12 cellular contexts compared by ENCODE assay signal in the genomic region with DNA sequence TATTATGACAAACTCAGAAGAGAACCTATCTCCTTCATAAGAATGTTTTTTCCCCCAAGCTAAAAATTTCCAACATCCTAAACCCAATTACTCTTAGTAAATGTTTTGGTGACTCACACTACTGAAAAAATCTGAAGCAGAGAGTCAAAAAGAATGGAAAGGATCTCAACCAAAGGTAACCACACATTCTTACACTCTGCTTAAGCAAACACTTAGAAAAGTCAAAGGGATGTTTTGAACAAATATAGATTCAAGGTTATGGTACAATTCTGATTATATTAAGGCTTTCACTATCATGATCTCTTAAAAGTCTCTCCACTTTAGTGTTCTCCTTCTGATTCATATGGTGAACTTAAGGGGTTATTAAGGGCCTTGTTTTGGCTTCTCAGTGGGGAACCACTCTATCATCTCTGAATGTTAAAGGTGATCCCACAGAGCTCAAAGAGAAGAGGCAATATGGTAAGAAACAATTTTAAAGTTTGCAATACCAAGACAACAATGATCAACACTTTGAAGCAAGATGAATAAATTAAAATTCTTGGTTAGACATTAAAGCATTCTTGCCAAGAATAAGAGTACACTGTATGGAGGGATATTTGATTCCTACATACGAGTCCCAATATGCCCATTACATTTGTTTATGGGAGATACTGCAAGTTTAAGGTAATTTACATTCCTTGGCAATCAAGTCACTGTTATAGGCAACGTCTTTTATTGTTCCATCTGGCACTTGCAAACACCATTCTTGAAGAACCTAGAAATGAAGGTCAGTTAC.
DNase-seq lines count a peak whose midpoint lies in the region; ATAC-seq, FAIRE-seq and TF ChIP-seq lines count a peak whose summit lies in the region.
"Had no signal": no experiment of that assay in that cellular context is flagged by ENCODE, and none has a peak within 500 bp of the region (broad histone marks: within the 10 kb centered on the region; RNA-seq: fewer than 3 reads in every experiment).

No MANE protein-coding gene starts in this region.

- CTCF ChIA-PET in BJ (lab: Yijun Ruan, JAX) = interaction anchor here (0.9 kb wide), 1 partner anchor 17 kb away, joined by 4 read pairs; no protein-coding TSS in a partner anchor

- peak; percentile 45 for DNase-seq in BJ (ENCODE audit: low read depth)
- DNase-seq in HS-27A (ENCODE audit: low read depth) = peak; percentile 20
- DNase-seq in astrocyte (ENCODE audit: low read depth) = peak; percentile 85
- no peak for DNase-seq in lung (ENCODE audit: low spot score)
- DNase-seq in RPMI8226 = no peak
- DNase-seq in NCI-H146 treated with DMSO at 0.1 percent for 48 hours (lab: John Stamatoyannopoulos, UW; ENCODE audit: unreplicated experiment) = no peak
- DNase-seq: NCI-H1694 treated with DMSO at 0.1 percent for 48 hours; Right ventricle myocardium superior; stimulated activated naive B cell treated with anti-CD40 and anti-IgM and Interleukin-4, amounts not matched to agents 10 μg/mL and 1 μg/mL and 100 μg/mL, for 72 hours had no signal

- peak; percentile 94 for FAIRE-seq in astrocyte (lab: Jason Lieb, UNC)

- no peak for TF ChIP-seq CTCF in BJ (IDR thresholded peaks at IDR 0.05; ENCODE audit: insufficient read depth, low read depth, low read length)
- TF ChIP-seq CTCF in astrocyte (IDR thresholded peaks at IDR 0.05; ENCODE audit: insufficient read depth, low read depth, low read length) = no peak
- no peak for TF ChIP-seq CTCF in lung (IDR thresholded peaks at IDR 0.05; ENCODE audit: control extremely low read depth, extremely low read depth)

- H3K4me3 ChIP-seq in BJ (ENCODE audit: low read depth, low read length) (no peak overlapping the region), astrocyte (ENCODE audit: insufficient read depth, low read depth, low read length) (peak overlapping the region; percentile 9), lung (no peak overlapping the region)

- peaks cover 19% of the 10 kb centered on the region for H3K4me1 Mint-ChIP-seq in astrocyte (ENCODE audit: low read depth, unreplicated experiment)
- H3K4me1 Mint-ChIP-seq: stimulated activated naive B cell treated with anti-CD40 and anti-IgM and Interleukin-4, amounts not matched to agents 10 μg/mL and 1 μg/mL and 100 μg/mL, for 72 hours had no signal

- H3K27ac ChIP-seq in astrocyte (ENCODE audit: low read depth, low read length) (peak overlapping the region; percentile 67), lung (ENCODE audit: low read depth in 1 of 2, low read length in 1 of 2) (no peak overlapping the region)

- no peak overlapping the region for H2AFZ ChIP-seq in astrocyte (ENCODE audit: low read depth, low read length)

- H3K4me2 ChIP-seq in astrocyte (ENCODE audit: low read length) = peak overlapping the region; percentile 44

- peaks cover 10% of the 10 kb centered on the region for H3K36me3 Mint-ChIP-seq in astrocyte (ENCODE audit: low read depth, unreplicated experiment)

- H3K9me3 Mint-ChIP-seq in astrocyte (ENCODE audit: unreplicated experiment) = no peaks in the 10 kb centered on the region
- H3K9me3 Mint-ChIP-seq: brain; stimulated activated naive B cell treated with anti-CD40 and anti-IgM and Interleukin-4, amounts not matched to agents 10 μg/mL and 1 μg/mL and 100 μg/mL, for 72 hours had no signal

- H3K4me1 ChIP-seq in astrocyte (ENCODE audit: insufficient read depth, low read length) (peaks cover 10% of the 10 kb centered on the region), lung (ENCODE audit: control insufficient read depth in 2 of 2, insufficient read depth in 2 of 2, low read length in 2 of 2) (no peaks in the 10 kb centered on the region)

- 67 to 85% methylated on average over 2 of the region's 2 CpGs for WGBS in lung, 2 donors

- H3K79me2 ChIP-seq in astrocyte (ENCODE audit: insufficient read depth, low read length) = no peaks in the 10 kb centered on the region

- no peaks in the 10 kb centered on the region for H3K9me3 ChIP-seq in astrocyte (ENCODE audit: insufficient read depth, low read depth, low read length)
- no peaks in the 10 kb centered on the region for H3K9me3 ChIP-seq in lung (ENCODE audit: control insufficient read depth in 2 of 2, insufficient read depth in 1 of 2, low read length in 1 of 2)

- H3K36me3 ChIP-seq in BJ (ENCODE audit: control insufficient read depth, insufficient read depth, low read length) = 0 out of 2 replicates have a peak, but pooled peaks cover 1% of the 10 kb centered on the region
- H3K36me3 ChIP-seq in astrocyte (ENCODE audit: insufficient read depth, low read length) = peaks cover 22% of the 10 kb centered on the region
- peaks cover 7 to 11% of the 10 kb centered on the region in 2 donors for H3K36me3 ChIP-seq in lung (ENCODE audit: control insufficient read depth in 2 of 2, insufficient read depth in 2 of 2, low read length in 2 of 2)

- peak overlapping the region; percentile 54 for H3K4me3 Mint-ChIP-seq in astrocyte (ENCODE audit: unreplicated experiment)
- H3K4me3 Mint-ChIP-seq: brain; stimulated activated naive B cell treated with anti-CD40 and anti-IgM and Interleukin-4, amounts not matched to agents 10 μg/mL and 1 μg/mL and 100 μg/mL, for 72 hours had no signal

- POLR2A ChIA-PET in BJ (lab: Charles Lee) = interaction anchor here (0.6 kb wide), 3 partner anchors 69 to 345 kb away, joined by 3 to 6 read pairs (median 4); partner anchors contain the start of gene CDC27

- no peaks in the 10 kb centered on the region for H3K27me3 ChIP-seq in BJ (ENCODE audit: control insufficient read depth, insufficient read depth, low read length)
- no peaks in the 10 kb centered on the region for H3K27me3 ChIP-seq in astrocyte (ENCODE audit: insufficient read depth, low read length)
- H3K27me3 ChIP-seq in lung (ENCODE audit: control insufficient read depth, insufficient read depth) = no peaks in the 10 kb centered on the region

- H3K9ac ChIP-seq in astrocyte (ENCODE audit: low read length) = peak overlapping the region; percentile 17

- peaks cover 15% of the 10 kb centered on the region for H4K20me1 ChIP-seq in astrocyte (ENCODE audit: insufficient read depth, low read length)

- H3K27me3 Mint-ChIP-seq in astrocyte (ENCODE audit: low read depth, unreplicated experiment) = no peaks in the 10 kb centered on the region
- H3K27me3 Mint-ChIP-seq: brain; stimulated activated naive B cell treated with anti-CD40 and anti-IgM and Interleukin-4, amounts not matched to agents 10 μg/mL and 1 μg/mL and 100 μg/mL, for 72 hours had no signal

- ATAC-seq in lung (ENCODE audit: insufficient read depth, low FRiP score) = peak; percentile 34
- ATAC-seq in HG03135 (IDR thresholded peaks at IDR 0.05; ENCODE audit: unreplicated experiment) = no peak
- no peak for ATAC-seq in GM19455 (IDR thresholded peaks at IDR 0.05; ENCODE audit: unreplicated experiment)
- ATAC-seq: stimulated activated naive B cell treated with anti-CD40 and anti-IgM and Interleukin-4, amounts not matched to agents 10 μg/mL and 1 μg/mL and 100 μg/mL, for 72 hours had no signal

- H3K27ac Mint-ChIP-seq in astrocyte (ENCODE audit: unreplicated experiment) = peak overlapping the region; percentile 72
- H3K27ac Mint-ChIP-seq: stimulated activated naive B cell treated with anti-CD40 and anti-IgM and Interleukin-4, amounts not matched to agents 10 μg/mL and 1 μg/mL and 100 μg/mL, for 72 hours had no signal

Comparison
In these comparisons a context has a peak if more than half of its experiments do, and no peak if none do; other contexts are left out.
1. DNase-seq: peak in BJ (single experiment), HS-27A (single experiment) and astrocyte (single experiment); none in lung (single experiment), RPMI8226 (single experiment) and NCI-H146 treated with DMSO at 0.1 percent for 48 hours (single experiment).